Comparison of ENCODE assay signal across 14 cellular contexts in the genomic region with DNA sequence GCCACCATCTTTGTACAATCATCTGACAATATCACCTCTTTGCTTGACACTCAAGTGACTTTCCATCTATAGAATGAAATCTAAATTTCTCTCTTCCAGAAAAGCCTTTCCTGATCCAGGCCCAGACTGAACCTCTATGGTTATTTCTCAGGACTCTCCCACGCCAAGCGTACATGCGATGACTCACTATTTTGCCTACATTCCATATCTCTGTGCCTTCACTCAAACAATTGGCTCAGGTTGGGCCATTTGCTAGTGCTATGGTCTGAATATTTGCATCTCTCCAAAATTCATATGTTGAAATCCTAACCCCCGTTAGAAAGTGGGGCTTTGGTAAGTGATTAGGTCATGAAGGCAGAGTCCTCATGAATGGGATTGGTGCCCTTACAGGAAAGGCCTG.
"Had no signal": no experiment of that assay in that cellular context is flagged by ENCODE, and none has a peak within 500 bp of the region (broad histone marks: within the 10 kb centered on the region; RNA-seq: fewer than 3 reads in every experiment).

No MANE protein-coding gene starts in this region.

- H3K4me3 Mint-ChIP-seq: neural crest cell had no signal

- H3K27ac ChIP-seq: coronary artery, gastrocnemius medialis, heart left ventricle, lower lobe of right lung, sigmoid colon, uterus had no signal

- ATAC-seq: gastrocnemius medialis, heart left ventricle, left colon, lower lobe of right lung had no signal

- H3K36me3 ChIP-seq: uterus had no signal

- H3K4me3 ChIP-seq: coronary artery, gastrocnemius medialis, heart left ventricle, lower lobe of right lung, sigmoid colon, uterus had no signal

- H3K9me3 ChIP-seq: gastrocnemius medialis, heart left ventricle, lower lobe of right lung, sigmoid colon, uterus had no signal

- DNase-seq: activated CD4-positive, alpha-beta T cell treated with anti-CD3 and anti-CD28 coated beads, Interleukin-2, amount 50 U/mL, for 1 hour; activated CD8-positive, alpha-beta memory T cell treated with anti-CD3 and anti-CD28 coated beads for 24 hours; activated naive CD4-positive, alpha-beta T cell; central memory CD4-positive, alpha-beta T cell; effector CD4-positive, alpha-beta T cell; gastrocnemius medialis; heart left ventricle; left colon; lower lobe of right lung; sigmoid colon; stimulated activated CD4-positive, alpha-beta T cell treated with anti-CD3 and anti-CD28 coated beads, Interleukin-1b, Interleukin-23, amount 100 ng/mL, for 48 hours; uterus had no signal

- H3K9me3 Mint-ChIP-seq: neural crest cell had no signal

- H3K27me3 ChIP-seq: gastrocnemius medialis, heart left ventricle, sigmoid colon, uterus had no signal

- H3K4me1 ChIP-seq: gastrocnemius medialis, lower lobe of right lung, sigmoid colon, uterus had no signal
